Comparison of ENCODE assay signal across 8 cellular contexts in the genomic region with DNA sequence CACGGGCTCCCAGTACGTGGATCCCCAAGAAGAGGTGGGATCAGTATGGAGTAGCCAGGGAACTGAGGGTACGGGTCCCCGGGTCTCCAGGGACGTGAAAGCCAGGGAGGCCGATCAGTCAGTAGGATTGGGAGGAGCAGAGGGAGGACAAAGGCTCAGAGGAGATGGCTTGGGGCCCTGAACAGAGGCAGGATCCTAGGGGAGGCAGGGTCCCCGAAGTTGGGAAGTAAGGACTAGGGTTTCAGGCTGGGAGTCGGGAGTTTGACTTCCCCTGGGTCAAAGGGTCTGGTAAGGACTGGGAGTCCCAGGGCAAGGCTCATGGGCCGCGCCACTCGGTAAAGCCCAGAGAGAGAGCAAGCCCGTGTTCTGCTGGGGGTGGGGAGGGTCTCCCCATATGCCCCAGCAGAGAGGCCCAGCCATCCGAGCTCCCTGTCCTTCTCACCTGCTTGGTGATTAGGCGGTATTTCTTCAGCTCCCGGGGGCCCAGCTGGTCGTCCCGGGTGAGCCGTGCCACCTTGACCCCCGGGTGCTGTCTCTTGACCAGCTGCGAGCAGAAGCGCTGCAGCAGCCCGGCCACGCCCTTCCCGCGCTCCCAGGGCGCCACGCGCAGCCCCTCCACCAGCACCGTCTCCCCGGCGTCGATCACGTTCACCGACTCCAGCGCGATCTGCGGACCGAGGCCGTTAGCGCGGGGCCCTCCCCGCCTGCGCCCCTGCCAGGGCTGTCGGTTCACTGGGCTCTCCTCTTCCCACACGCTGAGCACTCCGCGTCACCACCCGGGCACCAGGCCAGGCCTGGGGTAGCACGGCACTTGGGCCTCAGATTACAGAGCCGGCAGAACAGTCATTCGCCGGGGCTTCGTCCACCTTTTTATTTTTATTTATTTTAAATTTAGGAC. TPM values are rescaled to one million over a fixed set of nuclear protein-coding genes. Genes with fewer than 3 reads are reported as not detected.
DNase-seq lines count a peak whose midpoint lies in the region; ATAC-seq, FAIRE-seq and TF ChIP-seq lines count a peak whose summit lies in the region.

No MANE protein-coding gene starts in this region.

- no peak overlapping the region for H3K4ac ChIP-seq in H1 (replicated peaks; ENCODE audit: insufficient read length, low read depth, low read length)

- H3K27ac Mint-ChIP-seq in naive B cell = peak overlapping the region in 2 of 6 donors; percentile 76 to 89

- H2BK12ac ChIP-seq in H1 (ENCODE audit: low read depth, low read length) = peak overlapping the region; percentile 94; the same call in 1 of the 2 replicates

- no peak for FAIRE-seq in H1 (lab: Jason Lieb, UNC)

- no peaks in the 10 kb centered on the region for H3K79me2 ChIP-seq in H1 (ENCODE audit: control insufficient read depth in 1 of 2, insufficient read depth in 2 of 2, low read length in 2 of 2)

- H3K27me3 Mint-ChIP-seq in naive B cell = peaks cover 77 to 100% (median 95%) of the 10 kb centered on the region in 3 donors

- TF ChIP-seq CTCF in H1 (IDR thresholded peaks at IDR 0.05; ENCODE audit: control extremely low read depth in 1 of 3, insufficient read depth in 1 of 3, low read depth in 1 of 3, low read length in 3 of 3) = no peak

- H3K79me1 ChIP-seq in H1 (ENCODE audit: low read depth, low read length) = no peaks in the 10 kb centered on the region

- no peak overlapping the region for H3K27ac ChIP-seq in H1 (ENCODE audit: low read depth, low read length)

- TF ChIP-seq RAD21 in H1 (IDR thresholded peaks at IDR 0.05 in 1 of 2, conservative IDR thresholded peaks at IDR 0.05 in 1 of 2; ENCODE audit: low read depth in 2 of 2, low read length in 2 of 2) = no peak

- peaks cover 61 to 99% (median 93%) of the 10 kb centered on the region in 4 experiments for H3K27me3 ChIP-seq in H1 (replicated peaks in 1 of 4; ENCODE audit: control insufficient read depth in 3 of 4, extremely low read depth in 1 of 4, insufficient read depth in 3 of 4, low read length in 3 of 4)

- POLR2A ChIA-PET in H1 (lab: Charles Lee; ENCODE audit: partially characterized antibody) = interaction anchor here (0.7 to 2.3 kb wide), 11 partner anchors 8 to 122 kb away, joined by 3 to 8 read pairs (median 4); a partner anchor contains a TSS

- peak overlapping the region; percentile 1 to 68 (median 29); a peak in 7 of 8 replicates for H3K4me3 ChIP-seq in H1 (ENCODE audit: extremely low read depth in 1 of 4, insufficient read depth in 2 of 4, low read depth in 3 of 4, low read length in 4 of 4)

- CTCF ChIA-PET in H1 (lab: Charles Lee; ENCODE audit: partially characterized antibody) = interaction anchor here (0.7 to 6.0 kb wide), 17 partner anchors 9 to 270 kb away, joined by 3 to 90 read pairs (median 5); a partner anchor contains a TSS

- no peak overlapping the region for H2AK5ac ChIP-seq in H1 (ENCODE audit: low read depth, low read length)

- peaks cover 11 to 54% (median 39%) of the 10 kb centered on the region in 4 experiments for H3K4me1 ChIP-seq in H1 (replicated peaks in 1 of 4; ENCODE audit: control insufficient read depth in 3 of 4, insufficient read depth in 4 of 4, low read length in 3 of 4)

- H3K9me3 Mint-ChIP-seq in naive B cell = peaks cover 0 to 11% (median 4%) of the 10 kb centered on the region in 7 donors

- no peak overlapping the region for H4K5ac ChIP-seq in H1 (ENCODE audit: insufficient read length, low read depth, low read length)

- H2BK5ac ChIP-seq in H1 (ENCODE audit: low read depth, low read length) = 0 out of 2 replicates have a peak overlapping the region, but pooled peaks have one; percentile 63

- no peak overlapping the region for H4K8ac ChIP-seq in H1 (ENCODE audit: extremely low read depth, insufficient read depth, low read length)

- no peaks in the 10 kb centered on the region for H3K9me3 ChIP-seq in H1 (ENCODE audit: insufficient read depth in 2 of 2, low read depth in 1 of 2, low read length in 1 of 2)

- H3K9ac ChIP-seq in H1 (replicated peaks in 1 of 4; ENCODE audit: extremely low read depth in 1 of 4, low read depth in 3 of 4, low read length in 3 of 4) = no peak overlapping the region

- peak overlapping the region; percentile 38 for H4K91ac ChIP-seq in H1 (replicated peaks; ENCODE audit: insufficient read length, low read length)

- peaks cover 19% of the 10 kb centered on the region for H3K23me2 ChIP-seq in H1 (ENCODE audit: low read depth, low read length)

- H3K23ac ChIP-seq in H1 (ENCODE audit: insufficient read length) = no peak overlapping the region

- ATAC-seq in naive B cell (ENCODE audit: low read depth in 2 of 2) (no peak), GM19324 (IDR thresholded peaks at IDR 0.05; ENCODE audit: low FRiP score, unreplicated experiment) (no peak)

- H3K14ac ChIP-seq in H1 (ENCODE audit: insufficient read length) = no peak overlapping the region

- peaks cover 42 to 53% (median 47%) of the 10 kb centered on the region in 3 donors for H3K4me1 Mint-ChIP-seq in naive B cell

- TF ChIP-seq EP300 in H1 (IDR thresholded peaks at IDR 0.05; ENCODE audit: borderline replicate concordance in 1 of 2, low read depth in 2 of 2, low read length in 2 of 2) = no peak

- peaks cover 0 to 42% of the 10 kb centered on the region in 2 donors for H3K36me3 Mint-ChIP-seq in naive B cell

- no peak overlapping the region for H2BK20ac ChIP-seq in H1 (ENCODE audit: low read length)

- peak; percentile 63 for DNase-seq in activated CD8-positive, alpha-beta memory T cell treated with anti-CD3 and anti-CD28 coated beads for 24 hours
- DNase-seq in activated CD8-positive, alpha-beta memory T cell treated with anti-CD3 and anti-CD28 coated beads, Interleukin-2, amount 50 U/mL, for 4 hours = no peak
- peak; percentile 71 for DNase-seq in NCI-H774 (lab: John Stamatoyannopoulos, UW)
- DNase-seq in H1 (ENCODE audit: low read depth in 1 of 2, low spot score in 2 of 2) = peak in 1 of 2 experiments; percentile 64
- no peak for DNase-seq in naive B cell
- no peak for DNase-seq in mesenteric fat pad (ENCODE audit: low spot score)
- DNase-seq in HuH-7 (ENCODE audit: low spot score) = no peak

- H3K4me3 Mint-ChIP-seq in naive B cell = peak overlapping the region in 5 of 8 donors; percentile 33 to 81 (median 53)

- H4K20me1 ChIP-seq in H1 (replicated peaks in 1 of 2; ENCODE audit: control insufficient read depth in 1 of 2, insufficient read depth in 2 of 2, low read length in 2 of 2) = peaks cover 0 to 9% of the 10 kb centered on the region in 2 experiments

- H3K4me2 ChIP-seq in H1 (ENCODE audit: insufficient read depth in 1 of 2, low read depth in 2 of 2, low read length in 2 of 2) = peak overlapping the region; percentile 44 to 95

- no peak overlapping the region for H2BK15ac ChIP-seq in H1 (ENCODE audit: low read length)

- H3K18ac ChIP-seq in H1 (ENCODE audit: extremely low read depth, low read length) = no peak overlapping the region

- H3K36me3 ChIP-seq in H1 (ENCODE audit: control insufficient read depth in 2 of 4, insufficient read depth in 4 of 4, low read length in 3 of 4) = no peaks in the 10 kb centered on the region

- 4% methylated on average over 47 of the region's 53 CpGs; no CpG with 5 or more reads in 1 of the 2 experiments for WGBS in H1 (ENCODE audit: extremely low coverage in 1 of 2, insufficient coverage in 1 of 2, insufficient read length in 1 of 2, insufficient replicate concordance in 2 of 2, low coverage in 1 of 2, low lambda C conversion rate in 2 of 2, missing lambda C conversion rate in 1 of 2), 2 experiments

- H3K56ac ChIP-seq in H1 (replicated peaks; ENCODE audit: insufficient read length, low read depth, low read length) = no peak overlapping the region

- no peak for TF ChIP-seq POLR2A in H1 (IDR thresholded peaks at IDR 0.05; ENCODE audit: control extremely low read depth in 1 of 2, low read depth in 2 of 2, low read length in 2 of 2)

- H2BK120ac ChIP-seq in H1 (replicated peaks; ENCODE audit: low read depth, low read length) = no peak overlapping the region

- H2AFZ ChIP-seq in H1 (ENCODE audit: low read length) = no peak overlapping the region

RNA-seq across cellular contexts. Expression of a gene that starts 7.0 kb away (rescaled TPM):
- total RNA-seq in H1 (2021; fragmentation: NEBNext Ultra II Directional; extraction: Animal tissue kit (Norgen Biotek cat#: 25700)) = 0.84 and 1.0 TPM in 2 replicates
- 0.26 and 0.47 TPM in 2 replicates for polyA plus RNA-seq in H1 (2011; rRNA removed)
- polyA plus RNA-seq in H1 (2011; cell fraction: cytosol; rRNA removed) = 1.1 TPM
- polyA plus RNA-seq in H1 (2011; cell fraction: nucleus; rRNA removed) = 1.7 TPM
- polyA plus RNA-seq in H1 (2012, experiment 1 of 2) = 0.62 to 1.2 TPM (median 0.80 TPM) in 4 replicates
- polyA plus RNA-seq in H1 (2012, experiment 2 of 2) = 0.59 TPM
- 0.55 TPM for polyA plus RNA-seq in H1 (2013, experiment 1 of 2)
- polyA plus RNA-seq in H1 (2013, experiment 2 of 2) = 0.37 TPM
- 0.16 TPM in 1 of 2 replicates, not detected in the other for polyA minus RNA-seq in H1 (2011; rRNA and poly(A)+ RNA removed)
- polyA minus RNA-seq in H1 (2011; cell fraction: cytosol; rRNA and poly(A)+ RNA removed) = not detected
- 1.00 TPM for polyA minus RNA-seq in H1 (2011; cell fraction: nucleus; rRNA and poly(A)+ RNA removed)
- polyA plus RNA-seq in naive B cell (ENCODE audit: low read depth in 6 of 6) = not detected
- not detected for total RNA-seq in mesenteric fat pad

RNA-seq across cellular contexts. Expression of a gene that starts 7.7 kb away (rescaled TPM):
- 7.0 and 7.4 TPM in 2 replicates for total RNA-seq in H1 (2021; fragmentation: NEBNext Ultra II Directional; extraction: Animal tissue kit (Norgen Biotek cat#: 25700))
- polyA plus RNA-seq in H1 (2011; rRNA removed) (1.6 and 3.0 TPM in 2 replicates), naive B cell (ENCODE audit: low read depth in 6 of 6) (not detected)
- polyA plus RNA-seq in H1 (2011; cell fraction: cytosol; rRNA removed) = 2.2 TPM
- 4.2 TPM for polyA plus RNA-seq in H1 (2011; cell fraction: nucleus; rRNA removed)
- 8.2 to 13.3 TPM (median 11.5 TPM) in 4 replicates for polyA plus RNA-seq in H1 (2012, experiment 1 of 2)
- 6.6 TPM for polyA plus RNA-seq in H1 (2012, experiment 2 of 2)
- 29.9 TPM for polyA plus RNA-seq in H1 (2013, experiment 1 of 2)
- 28.2 TPM for polyA plus RNA-seq in H1 (2013, experiment 2 of 2)
- 0.19 and 0.20 TPM in 2 replicates for polyA minus RNA-seq in H1 (2011; rRNA and poly(A)+ RNA removed)
- polyA minus RNA-seq in H1 (2011; cell fraction: cytosol; rRNA and poly(A)+ RNA removed) = 3.1 TPM
- polyA minus RNA-seq in H1 (2011; cell fraction: nucleus; rRNA and poly(A)+ RNA removed) = 1.2 TPM
- total RNA-seq in mesenteric fat pad = 0.22 TPM

RNA-seq across cellular contexts. Expression of a gene that starts 18.8 kb away (rescaled TPM):
- total RNA-seq in H1 (2021; fragmentation: NEBNext Ultra II Directional; extraction: Animal tissue kit (Norgen Biotek cat#: 25700)) = 56.0 and 56.1 TPM in 2 replicates
- polyA plus RNA-seq in H1 (2011; rRNA removed) = 59.3 and 72.3 TPM in 2 replicates
- 115 TPM for polyA plus RNA-seq in H1 (2011; cell fraction: cytosol; rRNA removed)
- polyA plus RNA-seq in H1 (2011; cell fraction: nucleus; rRNA removed) = 109 TPM
- polyA plus RNA-seq in H1 (2012, experiment 1 of 2) = 81.1 to 105 TPM (median 95.8 TPM) in 4 replicates
- 90.0 TPM for polyA plus RNA-seq in H1 (2012, experiment 2 of 2)
- 35.2 TPM for polyA plus RNA-seq in H1 (2013, experiment 1 of 2)
- polyA plus RNA-seq in H1 (2013, experiment 2 of 2) = 33.6 TPM
- 47.0 and 58.4 TPM in 2 replicates for polyA minus RNA-seq in H1 (2011; rRNA and poly(A)+ RNA removed)
- 17.9 TPM for polyA minus RNA-seq in H1 (2011; cell fraction: cytosol; rRNA and poly(A)+ RNA removed)
- 16.7 TPM for polyA minus RNA-seq in H1 (2011; cell fraction: nucleus; rRNA and poly(A)+ RNA removed)
- polyA plus RNA-seq in naive B cell (ENCODE audit: low read depth in 6 of 6) = 10 to 100 TPM in 1 of 6 donors, 1 to 10 TPM in 5; 3.7 to 10.3 (median 4.9) TPM
- 30.4 TPM for total RNA-seq in mesenteric fat pad

RNA-seq across cellular contexts. Expression of a gene that starts 27.7 kb away (rescaled TPM):
- 0.82 TPM in 1 of 2 replicates, not detected in the other for total RNA-seq in H1 (2021; fragmentation: NEBNext Ultra II Directional; extraction: Animal tissue kit (Norgen Biotek cat#: 25700))
- polyA plus RNA-seq in H1 (2011; rRNA removed) (0.21 and 0.58 TPM in 2 replicates), naive B cell (ENCODE audit: low read depth in 6 of 6) (not detected)
- 0.48 TPM for polyA plus RNA-seq in H1 (2011; cell fraction: cytosol; rRNA removed)
- 0.76 TPM for polyA plus RNA-seq in H1 (2011; cell fraction: nucleus; rRNA removed)
- 0.23 to 0.61 TPM (median 0.24 TPM) in 3 of 4 replicates, not detected in the other for polyA plus RNA-seq in H1 (2012, experiment 1 of 2)
- polyA plus RNA-seq in H1 (2012, experiment 2 of 2) = 0.14 TPM
- 0.59 TPM for polyA plus RNA-seq in H1 (2013, experiment 1 of 2)
- 0.72 TPM for polyA plus RNA-seq in H1 (2013, experiment 2 of 2)
- 1.9 TPM in 1 of 2 replicates, not detected in the other for polyA minus RNA-seq in H1 (2011; rRNA and poly(A)+ RNA removed)
- polyA minus RNA-seq in H1 (2011; cell fraction: cytosol; rRNA and poly(A)+ RNA removed) = not detected
- polyA minus RNA-seq in H1 (2011; cell fraction: nucleus; rRNA and poly(A)+ RNA removed) = 1.3 TPM
- total RNA-seq in mesenteric fat pad = not detected

RNA-seq across cellular contexts. Expression of a gene that starts 44.3 kb away (rescaled TPM):
- total RNA-seq in H1 (2021; fragmentation: NEBNext Ultra II Directional; extraction: Animal tissue kit (Norgen Biotek cat#: 25700)) = 43.1 and 47.2 TPM in 2 replicates
- polyA plus RNA-seq in H1 (2011; rRNA removed) = 28.4 and 57.0 TPM in 2 replicates
- 26.9 TPM for polyA plus RNA-seq in H1 (2011; cell fraction: cytosol; rRNA removed)
- 83.2 TPM for polyA plus RNA-seq in H1 (2011; cell fraction: nucleus; rRNA removed)
- polyA plus RNA-seq in H1 (2012, experiment 1 of 2) = 39.5 to 45.8 TPM (median 44.6 TPM) in 4 replicates
- polyA plus RNA-seq in H1 (2012, experiment 2 of 2) = 42.4 TPM
- 80.5 TPM for polyA plus RNA-seq in H1 (2013, experiment 1 of 2)
- polyA plus RNA-seq in H1 (2013, experiment 2 of 2) = 71.8 TPM
- 12.3 and 19.4 TPM in 2 replicates for polyA minus RNA-seq in H1 (2011; rRNA and poly(A)+ RNA removed)
- 26.1 TPM for polyA minus RNA-seq in H1 (2011; cell fraction: cytosol; rRNA and poly(A)+ RNA removed)
- 26.9 TPM for polyA minus RNA-seq in H1 (2011; cell fraction: nucleus; rRNA and poly(A)+ RNA removed)
- 10 to 100 TPM; 10.2 to 16.5 (median 10.5) TPM for polyA plus RNA-seq in naive B cell (ENCODE audit: low read depth in 6 of 6)
- total RNA-seq in mesenteric fat pad = 74.3 TPM

Comparison
In these comparisons a context has a peak if more than half of its experiments do, and no peak if none do; other contexts are left out.
1. DNase-seq: peak in activated CD8-positive, alpha-beta memory T cell treated with anti-CD3 and anti-CD28 coated beads for 24 hours (single experiment) and NCI-H774 (single experiment); none in activated CD8-positive, alpha-beta memory T cell treated with anti-CD3 and anti-CD28 coated beads, Interleukin-2, amount 50 U/mL, for 4 hours (single experiment), naive B cell (single experiment), mesenteric fat pad (single experiment) and HuH-7 (single experiment).